Comparison of ENCODE assay signal across 1 cellular context in the genomic region with DNA sequence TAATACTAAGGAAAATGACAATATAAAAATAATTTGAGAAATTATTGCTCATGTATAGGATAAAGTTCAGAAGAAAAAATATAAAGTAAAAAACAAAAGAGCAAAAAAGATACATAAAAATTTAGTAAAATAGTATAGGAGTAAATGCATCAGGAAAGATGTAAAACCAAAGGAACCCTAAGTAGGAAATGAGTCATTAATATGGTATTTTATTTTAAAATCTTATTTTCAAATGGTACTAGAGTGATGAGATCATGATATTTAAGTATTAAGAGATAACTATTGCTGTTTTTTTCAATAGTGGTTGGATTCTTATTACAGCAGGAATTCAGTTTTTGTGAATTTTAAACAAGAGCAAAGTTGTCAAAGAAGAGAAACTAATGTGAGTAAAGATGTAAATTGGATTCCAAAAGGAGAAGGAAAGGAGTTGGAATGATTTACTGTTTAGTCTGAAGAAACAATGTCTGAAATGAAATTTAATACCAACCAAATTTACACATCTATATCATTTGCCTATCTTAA.
TF ChIP-seq lines count a peak whose summit lies in the region.

No MANE protein-coding gene starts in this region.

TF ChIP-seq in HEK293T, 16 proteins besides CTCF, POLR2A, EP300 and RAD21 (continued from another document):
- TF ChIP-seq, protein P1, sequence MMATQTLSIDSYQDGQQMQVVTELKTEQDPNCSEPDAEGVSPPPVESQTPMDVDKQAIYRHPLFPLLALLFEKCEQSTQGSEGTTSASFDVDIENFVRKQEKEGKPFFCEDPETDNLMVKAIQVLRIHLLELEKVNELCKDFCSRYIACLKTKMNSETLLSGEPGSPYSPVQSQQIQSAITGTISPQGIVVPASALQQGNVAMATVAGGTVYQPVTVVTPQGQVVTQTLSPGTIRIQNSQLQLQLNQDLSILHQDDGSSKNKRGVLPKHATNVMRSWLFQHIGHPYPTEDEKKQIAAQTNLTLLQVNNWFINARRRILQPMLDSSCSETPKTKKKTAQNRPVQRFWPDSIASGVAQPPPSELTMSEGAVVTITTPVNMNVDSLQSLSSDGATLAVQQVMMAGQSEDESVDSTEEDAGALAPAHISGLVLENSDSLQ (IDR thresholded peaks at IDR 0.05) = no peak
